In genomic region chr11:129204439-129204838, GRCh38 we compare ENCODE assay signal across 24 cellular contexts.
"Had no signal": no experiment of that assay in that cellular context is flagged by ENCODE, and none has a peak within 500 bp of the region (broad histone marks: within the 10 kb centered on the region; RNA-seq: fewer than 3 reads in every experiment).

No MANE protein-coding gene starts in this region.

- H3K27me3 Mint-ChIP-seq: stimulated activated memory B cell treated with anti-CD40 and anti-IgM and Interleukin-4, amounts not matched to agents 10 μg/mL and 1 μg/mL and 100 μg/mL, for 72 hours; stimulated activated naive B cell treated with anti-CD40 and anti-IgM and Interleukin-4, amounts not matched to agents 10 μg/mL and 1 μg/mL and 100 μg/mL, for 72 hours; stimulated activated naive CD8-positive, alpha-beta T cell treated with anti-CD3 and anti-CD28 coated beads, Interleukin-15, amount 100 ng/mL, for 72 hours; stimulated activated naive CD8-positive, alpha-beta T cell treated with anti-CD3 and anti-CD28 coated beads, Interleukin-15, Interleukin-2, amounts not matched to agents 100 ng/mL and 50 ng/mL, for 24 hours; type B pancreatic cell had no signal

- DNase-seq: stimulated activated CD4-positive, alpha-beta T cell treated with anti-CD3 and anti-CD28 coated beads, Interleukin-2, amount 100 ng/mL, for 48 hours; stimulated activated CD4-positive, alpha-beta T cell treated with anti-CD3 and anti-CD28 coated beads, Interleukin-4, amount 100 ng/mL, for 1 hour; stimulated activated CD4-positive, alpha-beta T cell treated with anti-CD3 and anti-CD28 coated beads, Interleukin-4, amount 100 ng/mL, for 24 hours; stimulated activated CD4-positive, alpha-beta T cell treated with anti-CD3 and anti-CD28 coated beads, Interleukin-4, amount 100 ng/mL, for 4 hours; stimulated activated CD8-positive, alpha-beta memory T cell treated with anti-CD3 and anti-CD28 coated beads, Interleukin-4, amount 100 ng/mL, for 48 hours; stimulated activated naive B cell treated with anti-CD40 and anti-IgM and Interleukin-4, amounts not matched to agents 10 μg/mL and 1 μg/mL and 100 μg/mL, for 72 hours; stimulated activated naive CD4-positive, alpha-beta T cell; stimulated activated naive CD4-positive, alpha-beta T cell treated with Interleukin-2 at 50 U/mL for 16 hours; stimulated activated naive CD8-positive, alpha-beta T cell treated with anti-CD3 and anti-CD28 coated beads, Interleukin-15, amount 100 ng/mL, for 72 hours; stimulated activated naive CD8-positive, alpha-beta T cell treated with anti-CD3 and anti-CD28 coated beads, Interleukin-15, Interleukin-2, amounts not matched to agents 100 U/mL and 50 U/mL, for 24 hours; stomach; substantia nigra; testis; thyroid gland; tibial artery; transverse colon; trophoblast cell; upper lobe of left lung; upper lobe of right lung; uterus had no signal

- H3K27ac Mint-ChIP-seq: stimulated activated effector memory CD8-positive, alpha-beta T cell treated with anti-CD3 and anti-CD28 coated beads, Interleukin-12 subunit alpha, Interleukin-12 subunit beta, amount 100 ng/mL, for 72 hours; stimulated activated memory B cell treated with anti-CD40 and anti-IgM and Interleukin-4, amounts not matched to agents 10 μg/mL and 1 μg/mL and 100 μg/mL, for 72 hours; stimulated activated naive B cell treated with anti-CD40 and anti-IgM and Interleukin-4, amounts not matched to agents 10 μg/mL and 1 μg/mL and 100 μg/mL, for 72 hours; stimulated activated naive CD8-positive, alpha-beta T cell treated with anti-CD3 and anti-CD28 coated beads, Interleukin-15, amount 100 ng/mL, for 72 hours; stimulated activated naive CD8-positive, alpha-beta T cell treated with anti-CD3 and anti-CD28 coated beads, Interleukin-15, Interleukin-2, amounts not matched to agents 100 ng/mL and 50 ng/mL, for 24 hours; type B pancreatic cell had no signal

- H3K36me3 Mint-ChIP-seq: stimulated activated effector memory CD8-positive, alpha-beta T cell treated with anti-CD3 and anti-CD28 coated beads, Interleukin-12 subunit alpha, Interleukin-12 subunit beta, amount 100 ng/mL, for 72 hours; stimulated activated memory B cell treated with anti-CD40 and anti-IgM and Interleukin-4, amounts not matched to agents 10 μg/mL and 1 μg/mL and 100 μg/mL, for 72 hours had no signal

- ATAC-seq: stimulated activated effector memory CD8-positive, alpha-beta T cell treated with anti-CD3 and anti-CD28 coated beads, Interleukin-12 subunit alpha, Interleukin-12 subunit beta, amount 100 ng/mL, for 72 hours; stimulated activated memory B cell treated with anti-CD40 and anti-IgM and Interleukin-4, amounts not matched to agents 10 μg/mL and 1 μg/mL and 100 μg/mL, for 72 hours; stimulated activated naive B cell treated with anti-CD40 and anti-IgM and Interleukin-4, amounts not matched to agents 10 μg/mL and 1 μg/mL and 100 μg/mL, for 72 hours; stimulated activated naive CD8-positive, alpha-beta T cell treated with anti-CD3 and anti-CD28 coated beads, Interleukin-15, amount 100 ng/mL, for 72 hours; stimulated activated naive CD8-positive, alpha-beta T cell treated with anti-CD3 and anti-CD28 coated beads, Interleukin-15, Interleukin-2, amounts not matched to agents 100 U/mL and 50 U/mL, for 24 hours; upper lobe of right lung had no signal

- H3K4me1 Mint-ChIP-seq: stimulated activated effector memory CD8-positive, alpha-beta T cell treated with anti-CD3 and anti-CD28 coated beads, Interleukin-12 subunit alpha, Interleukin-12 subunit beta, amount 100 ng/mL, for 72 hours; stimulated activated memory B cell treated with anti-CD40 and anti-IgM and Interleukin-4, amounts not matched to agents 10 μg/mL and 1 μg/mL and 100 μg/mL, for 72 hours had no signal

- H3K4me3 Mint-ChIP-seq: stimulated activated effector memory CD8-positive, alpha-beta T cell treated with anti-CD3 and anti-CD28 coated beads, Interleukin-12 subunit alpha, Interleukin-12 subunit beta, amount 100 ng/mL, for 72 hours; stimulated activated memory B cell treated with anti-CD40 and anti-IgM and Interleukin-4, amounts not matched to agents 10 μg/mL and 1 μg/mL and 100 μg/mL, for 72 hours; stimulated activated naive B cell treated with anti-CD40 and anti-IgM and Interleukin-4, amounts not matched to agents 10 μg/mL and 1 μg/mL and 100 μg/mL, for 72 hours; stimulated activated naive CD8-positive, alpha-beta T cell treated with anti-CD3 and anti-CD28 coated beads, Interleukin-15, amount 100 ng/mL, for 72 hours; stimulated activated naive CD8-positive, alpha-beta T cell treated with anti-CD3 and anti-CD28 coated beads, Interleukin-15, Interleukin-2, amounts not matched to agents 100 ng/mL and 50 ng/mL, for 24 hours; type B pancreatic cell had no signal

- H3K9me3 Mint-ChIP-seq: stimulated activated effector memory CD8-positive, alpha-beta T cell treated with anti-CD3 and anti-CD28 coated beads, Interleukin-12 subunit alpha, Interleukin-12 subunit beta, amount 100 ng/mL, for 72 hours had no signal
